ENCODE assay signal across 9 cellular contexts in the genomic region with DNA sequence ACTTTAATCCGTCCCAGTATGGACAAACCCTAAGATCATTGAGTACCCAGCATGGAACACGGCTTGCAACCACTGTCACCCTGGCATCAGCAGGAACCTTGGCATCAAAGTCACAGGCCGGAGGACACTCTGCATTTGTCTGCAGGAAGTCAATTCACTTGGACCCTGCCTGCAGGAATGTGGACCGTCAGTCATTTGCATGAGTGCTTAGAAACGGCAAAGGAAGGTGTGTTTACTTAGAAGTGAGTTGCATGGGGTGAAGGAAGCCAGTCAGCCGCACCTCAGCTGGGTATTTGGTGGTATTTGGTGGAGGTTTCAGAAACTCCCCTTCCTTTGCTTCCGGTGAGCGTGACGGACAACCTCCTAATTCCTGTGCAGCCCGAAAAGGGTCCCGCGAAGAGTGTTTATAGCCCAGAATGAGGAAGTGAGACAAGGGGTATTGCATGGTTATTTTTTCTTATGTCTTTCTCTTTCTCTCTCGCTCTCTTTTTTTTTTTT. TPM values are rescaled to one million over a fixed set of nuclear protein-coding genes. Genes with fewer than 3 reads are reported as not detected.
DNase-seq lines count a peak whose midpoint lies in the region; ATAC-seq and TF ChIP-seq lines count a peak whose summit lies in the region.
"Had no signal": no experiment of that assay in that cellular context is flagged by ENCODE, and none has a peak within 500 bp of the region (broad histone marks: within the 10 kb centered on the region; RNA-seq: fewer than 3 reads in every experiment).

No MANE protein-coding gene starts in this region.

- no peaks in the 10 kb centered on the region for H3K4me1 ChIP-seq in mucosa of descending colon (ENCODE audit: low read depth)

- H3K4me3 ChIP-seq in mucosa of descending colon (no peak overlapping the region), coronary artery (no peak overlapping the region)
- H3K4me3 ChIP-seq: skin epidermis had no signal

- H3K27ac ChIP-seq in coronary artery: no peak overlapping the region

- no peaks in the 10 kb centered on the region for H3K36me3 ChIP-seq in mucosa of descending colon (ENCODE audit: low read depth)

- DNase-seq in GM10248 (ENCODE audit: extremely low spot score) (peak; percentile 85), mucosa of descending colon (peak in 1 of 3 donors; percentile 52), coronary artery (ENCODE audit: low spot score) (no peak), DMS114 treated with DMSO at 0.1 percent for 48 hours (lab: John Stamatoyannopoulos, UW; ENCODE audit: unreplicated experiment) (no peak), COR-L47 (lab: John Stamatoyannopoulos, UW) (no peak)
- peak; percentile 85 for DNase-seq in activated CD4-positive, alpha-beta memory T cell treated with anti-CD3 and anti-CD28 coated beads, Interleukin-2, amount 10 ng/mL, durations not matched to agents 7 days and 5 days

- H3K36me3 Mint-ChIP-seq in activated CD4-positive, alpha-beta memory T cell treated with anti-CD3 and anti-CD28 coated beads, Interleukin-2, amount 10 ng/mL, durations not matched to agents 7 days and 5 days (ENCODE audit: low read depth): peaks cover 56% of the 10 kb centered on the region

- CTCF ChIA-PET in GM10248 (lab: Yijun Ruan, JAX): no interaction called here
- CTCF ChIA-PET in activated CD4-positive, alpha-beta memory T cell treated with anti-CD3 and anti-CD28 coated beads, Interleukin-2, amount 10 ng/mL, durations not matched to agents 7 days and 5 days (lab: Charles Lee): no interaction called here

- intact Hi-C loops in mucosa of descending colon (cut with DNase I, micrococcal nuclease): no loop called here

- H3K9me3 Mint-ChIP-seq in activated CD4-positive, alpha-beta memory T cell treated with anti-CD3 and anti-CD28 coated beads, Interleukin-2, amount 10 ng/mL, durations not matched to agents 7 days and 5 days: peaks cover 14% of the 10 kb centered on the region

- H3K27ac Mint-ChIP-seq in activated CD4-positive, alpha-beta memory T cell treated with anti-CD3 and anti-CD28 coated beads, Interleukin-2, amount 10 ng/mL, durations not matched to agents 7 days and 5 days: peak overlapping the region; percentile 95

- peak overlapping the region; percentile 73 for H3K4me3 Mint-ChIP-seq in activated CD4-positive, alpha-beta memory T cell treated with anti-CD3 and anti-CD28 coated beads, Interleukin-2, amount 10 ng/mL, durations not matched to agents 7 days and 5 days

- peaks cover 59% of the 10 kb centered on the region for H3K4me1 Mint-ChIP-seq in activated CD4-positive, alpha-beta memory T cell treated with anti-CD3 and anti-CD28 coated beads, Interleukin-2, amount 10 ng/mL, durations not matched to agents 7 days and 5 days

- TF ChIP-seq CTCF in GM10248 (IDR thresholded peaks at IDR 0.05; ENCODE audit: control extremely low read depth, extremely low read depth, low read depth, missing control alignments): no peak
- no peak for TF ChIP-seq CTCF in mucosa of descending colon (IDR thresholded peaks at IDR 0.05)
- no peak for TF ChIP-seq CTCF in coronary artery (IDR thresholded peaks at IDR 0.05)

- ATAC-seq in GM21447 (IDR thresholded peaks at IDR 0.05; ENCODE audit: unreplicated experiment): peak; percentile 85
- peak; percentile 72 for ATAC-seq in HG03575 (IDR thresholded peaks at IDR 0.05; ENCODE audit: extremely low read depth, insufficient number of reproducible peaks, low FRiP score, unreplicated experiment)
- peak; percentile 88 for ATAC-seq in mucosa of descending colon

- H3K9me3 ChIP-seq in mucosa of descending colon: peaks cover 4% of the 10 kb centered on the region

- POLR2A ChIA-PET in GM10248 (lab: Yijun Ruan, JAX): no interaction called here
- POLR2A ChIA-PET in activated CD4-positive, alpha-beta memory T cell treated with anti-CD3 and anti-CD28 coated beads, Interleukin-2, amount 10 ng/mL, durations not matched to agents 7 days and 5 days (lab: Charles Lee): no interaction called here

- no peaks in the 10 kb centered on the region for H3K27me3 Mint-ChIP-seq in activated CD4-positive, alpha-beta memory T cell treated with anti-CD3 and anti-CD28 coated beads, Interleukin-2, amount 10 ng/mL, durations not matched to agents 7 days and 5 days

RNA-seq across cellular contexts. Expression of gene P2RY8, which starts 15.5 kb away (rescaled TPM):
- 100 to 1,000 TPM; 177 to 180 TPM for total RNA-seq in activated CD4-positive, alpha-beta memory T cell treated with anti-CD3 and anti-CD28 coated beads, Interleukin-2, amount 10 ng/mL, durations not matched to agents 7 days and 5 days
- total RNA-seq in mucosa of descending colon: 1 to 10 TPM in 2 of 3 donors, under 1 TPM in 1; 0.87 to 2.0 (median 2.0) TPM

Comparison
In these comparisons a context has a peak if more than half of its experiments do, and no peak if none do; other contexts are left out.
1. DNase-seq: peak in GM10248 (single experiment) and activated CD4-positive, alpha-beta memory T cell treated with anti-CD3 and anti-CD28 coated beads, Interleukin-2, amount 10 ng/mL, durations not matched to agents 7 days and 5 days (single experiment); none in coronary artery (single experiment), DMS114 treated with DMSO at 0.1 percent for 48 hours (single experiment) and COR-L47 (single experiment).
2. RNA of gene P2RY8, which starts 15.5 kb away (total RNA-seq): 177 to 180 TPM in activated CD4-positive, alpha-beta memory T cell treated with anti-CD3 and anti-CD28 coated beads, Interleukin-2, amount 10 ng/mL, durations not matched to agents 7 days and 5 days; 0.87 to 2.0 TPM in mucosa of descending colon; every median in the first group is over 10 times any median in the second.
3. Peak in every context shown above with its lines, with median percentiles within 50 percentile points of each other: ATAC-seq.